In genomic region chr1:27522860-27523665, GRCh38 we compare ENCODE assay signal across 8 cellular contexts. TPM values are rescaled to one million over a fixed set of nuclear protein-coding genes. Genes with fewer than 3 reads are reported as not detected.
A peak's percentile ranks its signal among the peaks of the same experiment; 100 is the strongest.
DNase-seq lines count a peak whose midpoint lies in the region; ATAC-seq and TF ChIP-seq lines count a peak whose summit lies in the region.

No MANE protein-coding gene starts in this region.

- peaks cover 32% of the 10 kb centered on the region for H3K36me3 Mint-ChIP-seq in activated T-helper 17 cell treated with anti-CD3 and anti-CD28 coated beads, Interleukin-2, amount 50 U/mL, for 72 hours (ENCODE audit: low read depth)

- no peaks in the 10 kb centered on the region for H3K36me3 ChIP-seq in heart right ventricle

- H3K4me1 ChIP-seq in heart right ventricle, result peaks cover 77 to 100% (median 92%) of the 10 kb centered on the region in 9 donors

- peak overlapping the region; percentile 92 for H3K27ac Mint-ChIP-seq in activated T-helper 17 cell treated with anti-CD3 and anti-CD28 coated beads, Interleukin-2, amount 50 U/mL, for 72 hours

- H3K4me3 Mint-ChIP-seq in activated T-helper 17 cell treated with anti-CD3 and anti-CD28 coated beads, Interleukin-2, amount 50 U/mL, for 72 hours, result peak overlapping the region; percentile 95

- peak in 8 of 9 donors; percentile 6 to 59 (median 48) for TF ChIP-seq CTCF in heart right ventricle (IDR thresholded peaks at IDR 0.05)

- peak overlapping the region; percentile 3 to 87 (median 74) for H3K27ac ChIP-seq in heart right ventricle

- H3K9me3 Mint-ChIP-seq in activated T-helper 17 cell treated with anti-CD3 and anti-CD28 coated beads, Interleukin-2, amount 50 U/mL, for 72 hours, result no peaks in the 10 kb centered on the region

- ATAC-seq in activated T-helper 17 cell treated with anti-CD3 and anti-CD28 coated beads, Interleukin-2, amount 50 U/mL, for 72 hours (replicated peaks), result peak; percentile 53
- ATAC-seq in heart right ventricle (peak in 4 of 8 donors; percentile 1 to 16 (median 12)), GM19023 (IDR thresholded peaks at IDR 0.05; ENCODE audit: unreplicated experiment) (no peak), GM18909 (IDR thresholded peaks at IDR 0.05; ENCODE audit: poor library complexity, unreplicated experiment) (no peak)

- no peaks in the 10 kb centered on the region for H3K27me3 Mint-ChIP-seq in activated T-helper 17 cell treated with anti-CD3 and anti-CD28 coated beads, Interleukin-2, amount 50 U/mL, for 72 hours

- H3K27me3 ChIP-seq in heart right ventricle, result peaks cover 0 to 5% (median 0%) of the 10 kb centered on the region in 7 donors

- WGBS in heart right ventricle, 2 donors, result 10 to 16% methylated on average over 14 of the region's 14 CpGs

- DNase-seq in ELF-1 (ENCODE audit: low read depth, low spot score), result peak; percentile 74
- peak; percentile 18 for DNase-seq in NCI-H82 treated with DMSO at 0.1 percent for 48 hours (lab: John Stamatoyannopoulos, UW; ENCODE audit: unreplicated experiment)
- DNase-seq in heart right ventricle, result peak; percentile 62 to 69
- peak; percentile 48 for DNase-seq in stimulated activated CD4-positive, alpha-beta T cell treated with anti-CD3 and anti-CD28 coated beads, Interleukin-12 subunit alpha, Interleukin-12 subunit beta, amount 100 ng/mL, for 4 hours
- no peak for DNase-seq in EL

- no peaks in the 10 kb centered on the region for H3K9me3 ChIP-seq in heart right ventricle

- peaks cover 42% of the 10 kb centered on the region for H3K4me1 Mint-ChIP-seq in activated T-helper 17 cell treated with anti-CD3 and anti-CD28 coated beads, Interleukin-2, amount 50 U/mL, for 72 hours

- H3K4me3 ChIP-seq in heart right ventricle, result peak overlapping the region in 3 of 10 donors; percentile 5 to 33 (median 23)

- intact Hi-C loops in heart right ventricle (cut with DNase I), result loop anchor here in 1 of 10 donors (10.0 kb wide), 1 partner anchor 82 kb away; the partner anchor contains the start of gene AHDC1

RNA-seq across cellular contexts. Expression of gene WASF2, which starts 33.1 kb away (rescaled TPM):
- 100 to 1,000 TPM in 1 of 2 donors, 10 to 100 TPM in 1; 85.7 to 125 TPM for total RNA-seq in activated T-helper 17 cell treated with anti-CD3 and anti-CD28 coated beads, Interleukin-2, amount 50 U/mL, for 72 hours
- total RNA-seq in heart right ventricle, result 10 to 100 TPM; 41.2 to 75.4 (median 52.0) TPM
- polyA plus RNA-seq in heart right ventricle, result 10 to 100 TPM; 19.6 to 24.8 TPM
